1 cellular context compared by ENCODE assay signal in the genomic region with DNA sequence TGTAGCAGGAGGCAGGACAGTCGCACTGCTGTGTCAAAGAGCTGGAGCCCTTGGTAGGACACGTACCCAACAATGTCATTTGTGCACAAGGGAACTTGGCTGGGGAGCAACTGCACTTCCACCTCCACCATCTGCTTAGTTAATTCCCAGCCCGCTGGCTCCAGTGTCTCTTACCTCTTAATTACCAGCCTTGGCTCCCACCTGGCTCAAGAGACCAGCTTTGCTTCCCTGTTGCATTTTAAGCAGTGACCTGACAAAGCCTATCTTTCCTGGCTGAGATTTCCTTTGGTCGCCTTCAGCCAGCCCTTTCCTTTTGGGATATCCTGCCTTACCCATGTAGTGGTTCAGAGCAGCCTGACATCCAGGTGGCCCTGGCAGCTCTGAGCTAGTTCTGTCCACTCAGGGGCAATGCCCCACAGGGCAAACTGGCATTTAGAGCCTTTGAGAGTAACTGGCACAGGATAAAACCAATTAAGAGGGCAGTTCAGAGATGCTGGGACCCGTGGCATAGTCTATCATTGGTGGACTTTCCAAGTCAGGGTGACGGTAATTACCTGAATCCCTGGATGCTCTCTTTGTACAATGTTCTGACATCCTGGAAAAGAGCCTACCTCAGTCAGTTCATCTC.
TF ChIP-seq lines count a peak whose summit lies in the region.

No MANE protein-coding gene starts in this region.

TF ChIP-seq in WTC11, 78 proteins besides CTCF, POLR2A, EP300 and RAD21 (continued from another document):
- TF ChIP-seq, protein P1, sequence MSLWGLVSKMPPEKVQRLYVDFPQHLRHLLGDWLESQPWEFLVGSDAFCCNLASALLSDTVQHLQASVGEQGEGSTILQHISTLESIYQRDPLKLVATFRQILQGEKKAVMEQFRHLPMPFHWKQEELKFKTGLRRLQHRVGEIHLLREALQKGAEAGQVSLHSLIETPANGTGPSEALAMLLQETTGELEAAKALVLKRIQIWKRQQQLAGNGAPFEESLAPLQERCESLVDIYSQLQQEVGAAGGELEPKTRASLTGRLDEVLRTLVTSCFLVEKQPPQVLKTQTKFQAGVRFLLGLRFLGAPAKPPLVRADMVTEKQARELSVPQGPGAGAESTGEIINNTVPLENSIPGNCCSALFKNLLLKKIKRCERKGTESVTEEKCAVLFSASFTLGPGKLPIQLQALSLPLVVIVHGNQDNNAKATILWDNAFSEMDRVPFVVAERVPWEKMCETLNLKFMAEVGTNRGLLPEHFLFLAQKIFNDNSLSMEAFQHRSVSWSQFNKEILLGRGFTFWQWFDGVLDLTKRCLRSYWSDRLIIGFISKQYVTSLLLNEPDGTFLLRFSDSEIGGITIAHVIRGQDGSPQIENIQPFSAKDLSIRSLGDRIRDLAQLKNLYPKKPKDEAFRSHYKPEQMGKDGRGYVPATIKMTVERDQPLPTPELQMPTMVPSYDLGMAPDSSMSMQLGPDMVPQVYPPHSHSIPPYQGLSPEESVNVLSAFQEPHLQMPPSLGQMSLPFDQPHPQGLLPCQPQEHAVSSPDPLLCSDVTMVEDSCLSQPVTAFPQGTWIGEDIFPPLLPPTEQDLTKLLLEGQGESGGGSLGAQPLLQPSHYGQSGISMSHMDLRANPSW (CRISPR knock-in tag; conservative IDR thresholded peaks at IDR 0.05; ENCODE audit: low read depth) = no peak
- TF ChIP-seq ATF1 (CRISPR knock-in tag; IDR thresholded peaks at IDR 0.05) (no peak), RORB (CRISPR knock-in tag; IDR thresholded peaks at IDR 0.05) (no peak)
- TF ChIP-seq, protein P2, sequence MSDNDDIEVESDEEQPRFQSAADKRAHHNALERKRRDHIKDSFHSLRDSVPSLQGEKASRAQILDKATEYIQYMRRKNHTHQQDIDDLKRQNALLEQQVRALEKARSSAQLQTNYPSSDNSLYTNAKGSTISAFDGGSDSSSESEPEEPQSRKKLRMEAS (CRISPR knock-in tag; IDR thresholded peaks at IDR 0.05) = no peak
- TF ChIP-seq, protein P3, sequence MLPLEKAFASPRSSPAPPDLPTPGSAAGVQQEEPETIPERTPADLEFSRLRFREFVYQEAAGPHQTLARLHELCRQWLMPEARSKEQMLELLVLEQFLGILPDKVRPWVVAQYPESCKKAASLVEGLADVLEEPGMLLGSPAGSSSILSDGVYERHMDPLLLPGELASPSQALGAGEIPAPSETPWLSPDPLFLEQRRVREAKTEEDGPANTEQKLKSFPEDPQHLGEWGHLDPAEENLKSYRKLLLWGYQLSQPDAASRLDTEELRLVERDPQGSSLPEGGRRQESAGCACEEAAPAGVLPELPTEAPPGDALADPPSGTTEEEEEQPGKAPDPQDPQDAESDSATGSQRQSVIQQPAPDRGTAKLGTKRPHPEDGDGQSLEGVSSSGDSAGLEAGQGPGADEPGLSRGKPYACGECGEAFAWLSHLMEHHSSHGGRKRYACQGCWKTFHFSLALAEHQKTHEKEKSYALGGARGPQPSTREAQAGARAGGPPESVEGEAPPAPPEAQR (CRISPR knock-in tag; IDR thresholded peaks at IDR 0.05) = no peak
